ENCODE assay signal across 7 cellular contexts in genomic region chr10:29212597-29212996, GRCh38.
"Had no signal": no experiment of that assay in that cellular context is flagged by ENCODE, and none has a peak within 500 bp of the region (broad histone marks: within the 10 kb centered on the region; RNA-seq: fewer than 3 reads in every experiment).

No MANE protein-coding gene starts in this region.

- H3K9ac ChIP-seq: KMS-11 had no signal

- H3K4me3 Mint-ChIP-seq: IgD-negative memory B cell had no signal

- FAIRE-seq: HepG2 had no signal

- H3K4me1 Mint-ChIP-seq: IgD-negative memory B cell had no signal

- H3K4me2 ChIP-seq: KMS-11 had no signal

- H3K36me3 Mint-ChIP-seq: IgD-negative memory B cell had no signal

- H3K27ac ChIP-seq: HL-60, KMS-11 had no signal

- ATAC-seq: HepG2 had no signal

- DNase-seq: IMR-90, KBM-7, KG1 had no signal
